Comparison of ENCODE assay signal across 9 cellular contexts in the genomic region with DNA sequence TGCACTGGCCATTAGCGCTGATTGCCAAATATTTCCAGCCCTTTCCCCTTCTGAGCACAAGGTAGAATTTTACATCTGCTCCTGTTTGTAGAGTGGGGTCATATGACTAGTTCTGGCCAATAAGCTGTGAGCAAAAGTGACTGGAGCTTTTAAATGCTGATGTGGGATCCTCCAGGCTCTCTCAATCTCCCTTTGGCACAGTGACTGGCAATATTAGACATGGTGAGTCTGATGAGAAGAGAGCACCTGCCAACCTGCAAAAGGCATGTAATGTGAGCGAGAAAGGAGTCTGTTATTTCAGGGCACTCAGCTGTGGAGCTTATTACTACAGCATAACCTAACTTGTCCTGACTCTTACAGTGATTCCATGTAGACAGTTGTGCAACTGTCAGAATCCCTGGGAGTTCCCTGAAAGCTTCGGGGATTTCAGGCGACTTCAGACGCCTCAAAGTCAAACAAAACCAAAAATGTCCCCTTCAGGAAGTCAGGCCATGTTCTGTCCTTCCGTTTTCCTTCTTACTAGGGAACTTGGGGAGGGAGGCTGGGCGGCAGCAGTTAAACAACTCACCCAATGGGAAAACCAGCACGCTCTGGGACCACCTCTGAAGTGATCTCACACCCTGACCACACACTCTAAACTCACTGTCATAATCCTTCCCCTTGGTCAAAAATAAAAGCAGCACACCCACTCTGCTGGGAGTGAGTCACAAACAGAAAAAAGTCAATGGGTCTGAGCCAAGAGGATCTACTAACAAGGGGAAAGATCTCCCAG. TPM values are rescaled to one million over a fixed set of nuclear protein-coding genes. Genes with fewer than 3 reads are reported as not detected.
A peak's percentile ranks its signal among the peaks of the same experiment; 100 is the strongest.
DNase-seq lines count a peak whose midpoint lies in the region; ATAC-seq and TF ChIP-seq lines count a peak whose summit lies in the region.
"Had no signal": no experiment of that assay in that cellular context is flagged by ENCODE, and none has a peak within 500 bp of the region (broad histone marks: within the 10 kb centered on the region; RNA-seq: fewer than 3 reads in every experiment).

No MANE protein-coding gene starts in this region.

- peaks cover 72 to 91% (median 80%) of the 10 kb centered on the region in 10 experiments for H3K4me1 ChIP-seq in BLaER1 treated with 17β-estradiol and CSF1 and Interleukin-3, amounts not matched to agents 10 nM and 100 nM

- H3K4me3 ChIP-seq in BLaER1 treated with 17β-estradiol and CSF1 and Interleukin-3, amounts not matched to agents 10 nM and 100 nM, result peak overlapping the region in 4 of 10 experiments; percentile 25 to 41 (median 38); a peak in 6 of 20 replicates
- no peak overlapping the region for H3K4me3 ChIP-seq in fibroblast of villous mesenchyme (ENCODE audit: low read depth, low read length)

- peak overlapping the region in 10 of 11 experiments; percentile 46 to 84 (median 79); a peak in 20 of 22 replicates for H3K27ac ChIP-seq in BLaER1 treated with 17β-estradiol and CSF1 and Interleukin-3, amounts not matched to agents 10 nM and 100 nM
- H3K27ac ChIP-seq: KMS-11 had no signal

- no peaks in the 10 kb centered on the region for H3K9me3 ChIP-seq in BLaER1 treated with 17β-estradiol and CSF1 and Interleukin-3, amounts not matched to agents 10 nM and 100 nM (replicated peaks in 1 of 11)

- H3K36me3 ChIP-seq in BLaER1 treated with 17β-estradiol and CSF1 and Interleukin-3, amounts not matched to agents 10 nM and 100 nM, result peaks cover 0 to 17% (median 14%) of the 10 kb centered on the region in 11 experiments; a peak in 12 of 22 replicates

- peak overlapping the region; percentile 51 for H3K27ac Mint-ChIP-seq in activated CD4-positive, alpha-beta T cell treated with anti-CD3 and anti-CD28 coated beads, Interleukin-2, amount 10 ng/mL, durations not matched to agents 24 days and 14 days

- ATAC-seq in GM19351 (IDR thresholded peaks at IDR 0.05; ENCODE audit: unreplicated experiment) (peak; percentile 63), HG03558 (IDR thresholded peaks at IDR 0.05; ENCODE audit: extremely low read depth, unreplicated experiment) (peak; percentile 58)

- H3K4me2 ChIP-seq in BLaER1 treated with 17β-estradiol and CSF1 and Interleukin-3, amounts not matched to agents 10 nM and 100 nM, result peak overlapping the region; percentile 92 to 100 (median 99)
- H3K4me2 ChIP-seq: KMS-11 had no signal

- H3K9me3 Mint-ChIP-seq in activated CD4-positive, alpha-beta T cell treated with anti-CD3 and anti-CD28 coated beads, Interleukin-2, amount 10 ng/mL, durations not matched to agents 24 days and 14 days, result no peaks in the 10 kb centered on the region

- peak overlapping the region in 9 of 11 experiments; percentile 46 to 68 (median 61); a peak in 16 of 22 replicates for H3K9ac ChIP-seq in BLaER1 treated with 17β-estradiol and CSF1 and Interleukin-3, amounts not matched to agents 10 nM and 100 nM
- H3K9ac ChIP-seq: KMS-11 had no signal

- DNase-seq in activated CD4-positive, alpha-beta T cell treated with anti-CD3 and anti-CD28 coated beads, Interleukin-2, amount 10 ng/mL, durations not matched to agents 24 days and 14 days, result peak; percentile 71
- DNase-seq in fibroblast of villous mesenchyme (ENCODE audit: low read depth) (peak; percentile 98), putamen (ENCODE audit: low spot score) (no peak), NCI-H2081 treated with DMSO at 0.1 percent for 48 hours (lab: John Stamatoyannopoulos, UW) (no peak)
- peak; percentile 32 to 42 (median 40) for DNase-seq in stimulated activated CD4-positive, alpha-beta T cell treated with anti-CD3 and anti-CD28 coated beads, TNF-alpha, amount 100 ng/mL, for 48 hours (ENCODE audit: low read depth in 3 of 3)

- peaks cover 11% of the 10 kb centered on the region for H3K27me3 Mint-ChIP-seq in activated CD4-positive, alpha-beta T cell treated with anti-CD3 and anti-CD28 coated beads, Interleukin-2, amount 10 ng/mL, durations not matched to agents 24 days and 14 days

- H3K4me3 Mint-ChIP-seq in activated CD4-positive, alpha-beta T cell treated with anti-CD3 and anti-CD28 coated beads, Interleukin-2, amount 10 ng/mL, durations not matched to agents 24 days and 14 days, result peak overlapping the region; percentile 28

- peaks cover 38% of the 10 kb centered on the region for H3K4me1 Mint-ChIP-seq in activated CD4-positive, alpha-beta T cell treated with anti-CD3 and anti-CD28 coated beads, Interleukin-2, amount 10 ng/mL, durations not matched to agents 24 days and 14 days

- H4K20me1 ChIP-seq in BLaER1 treated with 17β-estradiol and CSF1 and Interleukin-3, amounts not matched to agents 10 nM and 100 nM, result peaks cover 0 to 62% (median 13%) of the 10 kb centered on the region in 11 experiments; a peak in 13 of 22 replicates

- TF ChIP-seq CTCF in fibroblast of villous mesenchyme (IDR thresholded peaks at IDR 0.05; ENCODE audit: insufficient read depth, low read depth, low read length), result no peak

- intact Hi-C loops in activated CD4-positive, alpha-beta T cell treated with anti-CD3 and anti-CD28 coated beads, Interleukin-2, amount 10 ng/mL, durations not matched to agents 24 days and 14 days (cut with micrococcal nuclease), result loop anchor here (1.0 kb wide), 1 partner anchor 87 kb away; no protein-coding TSS in a partner anchor

- peaks cover 28% of the 10 kb centered on the region for H3K36me3 Mint-ChIP-seq in activated CD4-positive, alpha-beta T cell treated with anti-CD3 and anti-CD28 coated beads, Interleukin-2, amount 10 ng/mL, durations not matched to agents 24 days and 14 days (ENCODE audit: low read depth)

- peaks cover 19 to 28% (median 24%) of the 10 kb centered on the region in 11 experiments; a peak in 20 of 22 replicates for H3K27me3 ChIP-seq in BLaER1 treated with 17β-estradiol and CSF1 and Interleukin-3, amounts not matched to agents 10 nM and 100 nM

RNA-seq across cellular contexts. Expression of a gene that starts 3.6 kb away (rescaled TPM):
- total RNA-seq in activated CD4-positive, alpha-beta T cell treated with anti-CD3 and anti-CD28 coated beads, Interleukin-2, amount 10 ng/mL, durations not matched to agents 24 days and 14 days, result 193 and 196 TPM in 2 replicates
- 0.86 and 1.6 TPM in 2 replicates for total RNA-seq in fibroblast of villous mesenchyme

RNA-seq across cellular contexts. Expression of a gene that starts 33.5 kb away (rescaled TPM):
- 50.0 and 51.5 TPM in 2 replicates for total RNA-seq in activated CD4-positive, alpha-beta T cell treated with anti-CD3 and anti-CD28 coated beads, Interleukin-2, amount 10 ng/mL, durations not matched to agents 24 days and 14 days
- total RNA-seq in fibroblast of villous mesenchyme, result 23.7 and 25.8 TPM in 2 replicates

Comparison
In these comparisons a context has a peak if more than half of its experiments do, and no peak if none do; other contexts are left out.
1. DNase-seq: peak in activated CD4-positive, alpha-beta T cell treated with anti-CD3 and anti-CD28 coated beads, Interleukin-2, amount 10 ng/mL, durations not matched to agents 24 days and 14 days (single experiment), fibroblast of villous mesenchyme (single experiment) and stimulated activated CD4-positive, alpha-beta T cell treated with anti-CD3 and anti-CD28 coated beads, TNF-alpha, amount 100 ng/mL, for 48 hours (3 of 3); none in putamen (single experiment) and NCI-H2081 treated with DMSO at 0.1 percent for 48 hours (single experiment).
2. RNA of a gene that starts 3.6 kb away (total RNA-seq): 193 to 196 TPM in activated CD4-positive, alpha-beta T cell treated with anti-CD3 and anti-CD28 coated beads, Interleukin-2, amount 10 ng/mL, durations not matched to agents 24 days and 14 days; 0.86 to 1.6 TPM in fibroblast of villous mesenchyme; every median in the first group is over 10 times any median in the second.